2 cellular contexts compared by ENCODE assay signal in the genomic region with DNA sequence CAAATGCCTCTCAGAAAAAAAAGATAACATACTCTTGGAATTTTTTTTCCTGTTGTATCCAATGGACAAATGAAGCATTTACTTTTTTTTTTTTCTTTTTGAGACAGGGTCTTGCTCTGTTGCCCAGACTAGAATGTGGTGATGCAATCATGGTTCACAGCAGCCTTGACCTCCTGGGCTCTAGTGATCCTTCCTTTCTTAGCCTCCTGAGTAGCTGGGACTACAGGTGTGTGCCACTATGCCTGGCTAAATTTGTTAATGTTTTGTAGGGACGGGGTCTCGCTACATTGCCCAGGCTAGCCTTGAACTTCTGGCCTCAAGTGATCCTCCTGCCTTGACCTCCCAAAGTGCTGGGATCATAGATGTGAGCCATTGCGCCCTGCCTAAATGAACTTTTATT.
TF ChIP-seq lines count a peak whose summit lies in the region.

No MANE protein-coding gene starts in this region.

TF ChIP-seq in A549, 52 proteins besides CTCF, POLR2A, EP300 and RAD21 (continued from another document):
- no peak for TF ChIP-seq HMGXB4 (CRISPR knock-in tag; IDR thresholded peaks at IDR 0.05; ENCODE audit: borderline replicate concordance)
- no peak for TF ChIP-seq SREBF2 (IDR thresholded peaks at IDR 0.05)
- TF ChIP-seq ZNF302 (CRISPR knock-in tag; IDR thresholded peaks at IDR 0.05) = no peak
- no peak for TF ChIP-seq HOXB13 (CRISPR knock-in tag; IDR thresholded peaks at IDR 0.05; ENCODE audit: low read depth)
TF ChIP-seq in A549: peak in this region for 0.

TF ChIP-seq in IMR-90, 13 proteins besides CTCF, POLR2A, EP300 and RAD21 (continued from another document):
- TF ChIP-seq ELK1 (IDR thresholded peaks at IDR 0.05; ENCODE audit: borderline replicate concordance, low read depth, low read length) = no peak
TF ChIP-seq in IMR-90: peak in this region for 1.
